Comparison of ENCODE assay signal across 9 cellular contexts in genomic region chr4:142984871-142985585, GRCh38.
DNase-seq lines count a peak whose midpoint lies in the region; ATAC-seq and TF ChIP-seq lines count a peak whose summit lies in the region.
"Had no signal": no experiment of that assay in that cellular context is flagged by ENCODE, and none has a peak within 500 bp of the region (broad histone marks: within the 10 kb centered on the region; RNA-seq: fewer than 3 reads in every experiment).

No MANE protein-coding gene starts in this region.

- peaks cover 0 to 7% (median 1%) of the 10 kb centered on the region in 8 donors for H3K9me3 Mint-ChIP-seq in CD4-positive, alpha-beta memory T cell

- ATAC-seq in heart right ventricle, result no peak
- ATAC-seq in Right ventricle myocardium superior (ENCODE audit: poor library complexity), result no peak
- no peak for ATAC-seq in GM21423 (IDR thresholded peaks at IDR 0.05; ENCODE audit: unreplicated experiment)

- CTCF ChIA-PET in CD4-positive, alpha-beta memory T cell (lab: Charles Lee; ENCODE audit: partially characterized antibody), result no interaction called here

- peaks cover 6 to 7% of the 10 kb centered on the region in 2 donors for H3K27me3 Mint-ChIP-seq in CD4-positive, alpha-beta memory T cell

- intact Hi-C loops in heart right ventricle (cut with DNase I), result loop anchor here in 3 of 10 donors (5.0 to 10.0 kb wide), 3 partner anchors 497 to 510 kb away; no protein-coding TSS in a partner anchor
- intact Hi-C loops in Right ventricle myocardium superior (cut with DNase I), result no loop called here
- intact Hi-C loops in CD4-positive, alpha-beta memory T cell (cut with micrococcal nuclease), result no loop called here

- peaks cover 0 to 6% (median 0%) of the 10 kb centered on the region in 9 donors for H3K4me1 ChIP-seq in heart right ventricle
- no peaks in the 10 kb centered on the region for H3K4me1 ChIP-seq in CD4-positive, alpha-beta memory T cell (ENCODE audit: insufficient read depth, low read length)

- H3K27ac Mint-ChIP-seq in CD4-positive, alpha-beta memory T cell, result peak overlapping the region in 1 of 7 donors; percentile 2

- peaks cover 0 to 12% (median 0%) of the 10 kb centered on the region in 11 donors for H3K9me3 ChIP-seq in heart right ventricle
- H3K9me3 ChIP-seq in CD4-positive, alpha-beta memory T cell (ENCODE audit: control insufficient read depth in 1 of 2, low read length in 2 of 2), result no peaks in the 10 kb centered on the region

- POLR2A ChIA-PET in CD4-positive, alpha-beta memory T cell (lab: Charles Lee; ENCODE audit: partially characterized antibody), result no interaction called here

- no peaks in the 10 kb centered on the region for H3K27me3 ChIP-seq in heart right ventricle
- H3K27me3 ChIP-seq in CD4-positive, alpha-beta memory T cell (ENCODE audit: insufficient read depth, low read length), result no peaks in the 10 kb centered on the region

- peak in 7 of 9 donors; percentile 13 to 46 (median 32) for TF ChIP-seq CTCF in heart right ventricle (IDR thresholded peaks at IDR 0.05)
- peak; percentile 58 for TF ChIP-seq CTCF in fibroblast of villous mesenchyme (IDR thresholded peaks at IDR 0.05; ENCODE audit: insufficient read depth, low read depth, low read length)

- no peak overlapping the region for H3K27ac ChIP-seq in heart right ventricle
- H3K27ac ChIP-seq in CD4-positive, alpha-beta memory T cell (ENCODE audit: low read depth, low read length), result no peak overlapping the region
- H3K27ac ChIP-seq: SK-N-MC had no signal

- H3K4me3 ChIP-seq in heart right ventricle (no peak overlapping the region), fibroblast of villous mesenchyme (ENCODE audit: low read depth, low read length) (no peak overlapping the region)
- no peak overlapping the region for H3K4me3 ChIP-seq in CD4-positive, alpha-beta memory T cell (ENCODE audit: low read length in 2 of 2)
- H3K4me3 ChIP-seq: SK-N-MC had no signal

- DNase-seq in heart right ventricle (no peak), Right ventricle myocardium superior (no peak), OCI-M1 (lab: John Stamatoyannopoulos, UW) (peak; percentile 73), fibroblast of villous mesenchyme (ENCODE audit: low read depth) (peak; percentile 30), DMS153 (lab: John Stamatoyannopoulos, UW) (no peak), midbrain (lab: John Stamatoyannopoulos, UW) (no peak)
- no peak for DNase-seq in CD4-positive, alpha-beta memory T cell

- no peaks in the 10 kb centered on the region for H3K36me3 Mint-ChIP-seq in CD4-positive, alpha-beta memory T cell

- WGBS in heart right ventricle, 2 donors, result 21 to 25% methylated on average over 3 of the region's 3 CpGs

- no peaks in the 10 kb centered on the region for H3K4me1 Mint-ChIP-seq in CD4-positive, alpha-beta memory T cell

- H3K4me3 Mint-ChIP-seq in CD4-positive, alpha-beta memory T cell, result no peak overlapping the region

- no peaks in the 10 kb centered on the region for H3K36me3 ChIP-seq in heart right ventricle
- no peaks in the 10 kb centered on the region for H3K36me3 ChIP-seq in CD4-positive, alpha-beta memory T cell (ENCODE audit: insufficient read depth, low read length)

Comparison
In these comparisons a context has a peak if more than half of its experiments do, and no peak if none do; other contexts are left out.
1. DNase-seq: peak in OCI-M1 (single experiment) and fibroblast of villous mesenchyme (single experiment); none in heart right ventricle (0 of 2), Right ventricle myocardium superior (single experiment), DMS153 (single experiment), CD4-positive, alpha-beta memory T cell (0 of 5) and midbrain (single experiment).